Comparison of ENCODE assay signal across 8 cellular contexts in genomic region chr12:12927211-12928079, GRCh38.
DNase-seq lines count a peak whose midpoint lies in the region; ATAC-seq lines count a peak whose summit lies in the region.

No MANE protein-coding gene starts in this region.

- DNase-seq in NCI-H526 (lab: John Stamatoyannopoulos, UW) (peak; percentile 52 to 91), amniotic epithelial cell (ENCODE audit: low read depth) (peak; percentile 91)
- peak; percentile 8 for DNase-seq in stimulated activated CD4-positive, alpha-beta T cell treated with anti-CD3 and anti-CD28 coated beads, Interleukin-4, amount 100 ng/mL, for 1 hour

- H3K9me3 ChIP-seq in iPS-20b (ENCODE audit: insufficient read depth, low read depth, low read length), result no peaks in the 10 kb centered on the region

- H3K9ac ChIP-seq in iPS-20b (ENCODE audit: low read depth, low read length), result peak overlapping the region; percentile 48; the same call in 1 of the 2 replicates

- H3K27ac ChIP-seq in iPS-20b (ENCODE audit: low read length), result no peak overlapping the region

- H3K4me1 ChIP-seq in iPS-20b (ENCODE audit: insufficient read depth, low read length), result no peaks in the 10 kb centered on the region; the same call in 1 of the 2 replicates

- H3K4me3 ChIP-seq in iPS-20b (ENCODE audit: low read length), result peak overlapping the region; percentile 62

- peak; percentile 85 for ATAC-seq in GM18868 (IDR thresholded peaks at IDR 0.05; ENCODE audit: unreplicated experiment)
- no peak for ATAC-seq in GM19455 (IDR thresholded peaks at IDR 0.05; ENCODE audit: unreplicated experiment)
- no peak for ATAC-seq in HG03460 (IDR thresholded peaks at IDR 0.05; ENCODE audit: unreplicated experiment)
- no peak for ATAC-seq in GM19328 (IDR thresholded peaks at IDR 0.05; ENCODE audit: unreplicated experiment)

- no peaks in the 10 kb centered on the region for H3K27me3 ChIP-seq in iPS-20b (ENCODE audit: insufficient read depth, low read length)

- no peaks in the 10 kb centered on the region for H3K36me3 ChIP-seq in iPS-20b (ENCODE audit: insufficient read depth, low read depth, low read length)

Comparison
In these comparisons a context has a peak if more than half of its experiments do, and no peak if none do; other contexts are left out.
1. DNase-seq: peak in every context shown above with its lines; median percentile 91 in amniotic epithelial cell; 72 in NCI-H526; 8 in stimulated activated CD4-positive, alpha-beta T cell treated with anti-CD3 and anti-CD28 coated beads, Interleukin-4, amount 100 ng/mL, for 1 hour.